In genomic region chr1:241531195-241532172, GRCh38 we compare ENCODE assay signal across 8 cellular contexts. TPM values are rescaled to one million over a fixed set of nuclear protein-coding genes. Genes with fewer than 3 reads are reported as not detected.
A peak's percentile ranks its signal among the peaks of the same experiment; 100 is the strongest.
DNase-seq lines count a peak whose midpoint lies in the region; ATAC-seq and TF ChIP-seq lines count a peak whose summit lies in the region.

No MANE protein-coding gene starts in this region.

- peak overlapping the region; percentile 76 for H3K27ac ChIP-seq in HL-60 (replicated peaks)
- peak overlapping the region in 4 of 12 donors; percentile 9 to 89 (median 38) for H3K27ac ChIP-seq in heart left ventricle

- intact Hi-C loops in heart left ventricle (cut with DNase I), result loop anchor here (2.0 to 10.0 kb wide), 9 partner anchors 83 to 463 kb away; partner anchors contain the start of genes EXO1 (in 2 of the 10) and MAP1LC3C (in 2 of the 10)

- ATAC-seq in GM21447 (IDR thresholded peaks at IDR 0.05; ENCODE audit: unreplicated experiment) (peak; percentile 64), heart left ventricle (peak in 3 of 4 donors; percentile 68 to 87 (median 71))
- peak; percentile 78 for ATAC-seq in activated naive CD8-positive, alpha-beta T cell treated with anti-CD3 and anti-CD28 coated beads, Interleukin-2, amount 10 ng/mL, durations not matched to agents 7 days and 5 days (ENCODE audit: low read depth)

- no peaks in the 10 kb centered on the region for H3K36me3 Mint-ChIP-seq in activated naive CD8-positive, alpha-beta T cell treated with anti-CD3 and anti-CD28 coated beads, Interleukin-2, amount 10 ng/mL, durations not matched to agents 7 days and 5 days

- DNase-seq in ELF-1 (ENCODE audit: low read depth, low spot score) (peak; percentile 2), HL-60 (ENCODE audit: low read depth in 1 of 2, low spot score in 1 of 2) (peak; percentile 41 to 64), NCI-H524 treated with DMSO at 0.1 percent for 48 hours (lab: John Stamatoyannopoulos, UW) (peak; percentile 32), heart left ventricle (no peak), retinal pigment epithelial cell (ENCODE audit: low read depth) (peak; percentile 39)
- no peak for DNase-seq in activated naive CD8-positive, alpha-beta T cell treated with anti-CD3 and anti-CD28 coated beads, Interleukin-2, amount 10 ng/mL, durations not matched to agents 7 days and 5 days
- DNase-seq in stimulated activated CD4-positive, alpha-beta T cell treated with anti-CD3 and anti-CD28 coated beads, Interleukin-2, amount 100 ng/mL, for 48 hours, result no peak

- POLR2A ChIA-PET in activated naive CD8-positive, alpha-beta T cell treated with anti-CD3 and anti-CD28 coated beads, Interleukin-2, amount 10 ng/mL, durations not matched to agents 7 days and 5 days (lab: Charles Lee), result no interaction called here

- peak overlapping the region; percentile 99 for H3K4me3 Mint-ChIP-seq in activated naive CD8-positive, alpha-beta T cell treated with anti-CD3 and anti-CD28 coated beads, Interleukin-2, amount 10 ng/mL, durations not matched to agents 7 days and 5 days

- H3K4me3 ChIP-seq in HL-60 (replicated peaks; ENCODE audit: insufficient read depth, low read length) (peak overlapping the region; percentile 40), heart left ventricle (peak overlapping the region; percentile 15 to 60 (median 48)), retinal pigment epithelial cell (ENCODE audit: low read length) (peak overlapping the region; percentile 48)

- no peaks in the 10 kb centered on the region for H3K9me3 ChIP-seq in heart left ventricle

- WGBS in heart left ventricle, 4 donors, result 12 to 13% (median 12%) methylated on average over 11 of the region's 11 CpGs

- H3K27me3 Mint-ChIP-seq in activated naive CD8-positive, alpha-beta T cell treated with anti-CD3 and anti-CD28 coated beads, Interleukin-2, amount 10 ng/mL, durations not matched to agents 7 days and 5 days, result peaks cover 11% of the 10 kb centered on the region

- H3K27me3 ChIP-seq in HL-60 (ENCODE audit: insufficient read depth, poor library complexity, severe bottlenecking), result no peaks in the 10 kb centered on the region
- H3K27me3 ChIP-seq in heart left ventricle, result peaks cover 0 to 24% (median 0%) of the 10 kb centered on the region in 9 donors

- H3K36me3 ChIP-seq in heart left ventricle, result no peaks in the 10 kb centered on the region

- H3K4me1 Mint-ChIP-seq in activated naive CD8-positive, alpha-beta T cell treated with anti-CD3 and anti-CD28 coated beads, Interleukin-2, amount 10 ng/mL, durations not matched to agents 7 days and 5 days, result peaks cover 6% of the 10 kb centered on the region

- H3K4me1 ChIP-seq in heart left ventricle, result peaks cover 0 to 7% (median 0%) of the 10 kb centered on the region in 12 donors

- H3K9me3 Mint-ChIP-seq in activated naive CD8-positive, alpha-beta T cell treated with anti-CD3 and anti-CD28 coated beads, Interleukin-2, amount 10 ng/mL, durations not matched to agents 7 days and 5 days, result no peaks in the 10 kb centered on the region

- H3K27ac Mint-ChIP-seq in activated naive CD8-positive, alpha-beta T cell treated with anti-CD3 and anti-CD28 coated beads, Interleukin-2, amount 10 ng/mL, durations not matched to agents 7 days and 5 days, result peak overlapping the region; percentile 97

- TF ChIP-seq CTCF in HL-60 (IDR thresholded peaks at IDR 0.05; ENCODE audit: insufficient read depth, low read length) (peak; percentile 39), heart left ventricle (IDR thresholded peaks at IDR 0.05) (peak; percentile 45 to 68 (median 62)), retinal pigment epithelial cell (conservative IDR thresholded peaks at IDR 0.05; ENCODE audit: low read depth, low read length) (peak; percentile 55)

- TF ChIP-seq POLR2A in heart left ventricle (IDR thresholded peaks at IDR 0.05), result no peak

RNA-seq across cellular contexts. Expression of gene KMO, which starts 0.7 kb away (rescaled TPM):
- under 1 TPM in 1 of 2 experiments, not detected in 1; 0.25 TPM for total RNA-seq in activated naive CD8-positive, alpha-beta T cell treated with anti-CD3 and anti-CD28 coated beads, Interleukin-2, amount 10 ng/mL, durations not matched to agents 7 days and 5 days
- 1 to 10 TPM in 2 of 9 donors, under 1 TPM in 4, not detected in 3; 0.07 to 3.9 (median 0.18) TPM for total RNA-seq in heart left ventricle
- under 1 TPM; 0.11 to 0.15 TPM for polyA plus RNA-seq in heart left ventricle

RNA-seq across cellular contexts. Expression of gene FH, which starts 11.9 kb away (rescaled TPM):
- 10 to 100 TPM; 53.5 to 54.7 TPM for total RNA-seq in activated naive CD8-positive, alpha-beta T cell treated with anti-CD3 and anti-CD28 coated beads, Interleukin-2, amount 10 ng/mL, durations not matched to agents 7 days and 5 days
- 100 to 1,000 TPM; 153 to 279 (median 209) TPM for total RNA-seq in heart left ventricle
- polyA plus RNA-seq in heart left ventricle, result 100 to 1,000 TPM; 168 to 246 TPM

Comparison
In these comparisons a context has a peak if more than half of its experiments do, and no peak if none do; other contexts are left out.
1. DNase-seq: peak in ELF-1 (single experiment), HL-60 (2 of 2), NCI-H524 treated with DMSO at 0.1 percent for 48 hours (single experiment) and retinal pigment epithelial cell (single experiment); none in activated naive CD8-positive, alpha-beta T cell treated with anti-CD3 and anti-CD28 coated beads, Interleukin-2, amount 10 ng/mL, durations not matched to agents 7 days and 5 days (single experiment), heart left ventricle (0 of 5) and stimulated activated CD4-positive, alpha-beta T cell treated with anti-CD3 and anti-CD28 coated beads, Interleukin-2, amount 100 ng/mL, for 48 hours (0 of 2).
2. Peak in every context shown above with its lines, with median percentiles within 50 percentile points of each other: ATAC-seq, H3K4me3 ChIP-seq and CTCF ChIP-seq.